Comparison of ENCODE assay signal across 29 cellular contexts in genomic region chr17:30230596-30231125, GRCh38. TPM values are rescaled to one million over a fixed set of nuclear protein-coding genes. Genes with fewer than 3 reads are reported as not detected.
DNase-seq lines count a peak whose midpoint lies in the region; TF ChIP-seq lines count a peak whose summit lies in the region.
"Had no signal": no experiment of that assay in that cellular context is flagged by ENCODE, and none has a peak within 500 bp of the region (broad histone marks: within the 10 kb centered on the region; RNA-seq: fewer than 3 reads in every experiment).

No MANE protein-coding gene starts in this region.

- no peaks in the 10 kb centered on the region for H3K79me2 ChIP-seq in Karpas-422 (ENCODE audit: low read length)

- H3K36me3 Mint-ChIP-seq in dendritic cell treated with granulocyte-macrophage colony-stimulating factor and Interleukin-4, amounts not matched to agents 40 ng/mL and 50 ng/mL, for 4 days (ENCODE audit: low read depth): no peaks in the 10 kb centered on the region
- H3K36me3 Mint-ChIP-seq: activated naive CD8-positive, alpha-beta T cell treated with anti-CD3 and anti-CD28 coated beads for 36 hours; memory B cell; stimulated activated effector memory CD8-positive, alpha-beta T cell treated with anti-CD3 and anti-CD28 coated beads, Interleukin-12 subunit alpha, Interleukin-12 subunit beta, amount 100 ng/mL, for 72 hours had no signal

- peaks cover 13% of the 10 kb centered on the region for H3K4me1 ChIP-seq in Karpas-422 (ENCODE audit: low read length)

- no peak overlapping the region for H3K9ac ChIP-seq in Karpas-422 (ENCODE audit: low read length)
- H3K9ac ChIP-seq: SK-N-SH had no signal

- no peaks in the 10 kb centered on the region for H4K20me1 ChIP-seq in Karpas-422 (ENCODE audit: insufficient read depth, low read depth, low read length)

- H3K4me3 ChIP-seq in Karpas-422 (ENCODE audit: low read length): no peak overlapping the region
- H3K4me3 ChIP-seq in dorsolateral prefrontal cortex: no peak overlapping the region
- H3K4me3 ChIP-seq: ascending aorta, heart right ventricle had no signal

- H3K27me3 Mint-ChIP-seq in dendritic cell treated with granulocyte-macrophage colony-stimulating factor and Interleukin-4, amounts not matched to agents 40 ng/mL and 50 ng/mL, for 4 days: peaks cover 37% of the 10 kb centered on the region

- H2AFZ ChIP-seq in Karpas-422 (ENCODE audit: low read length): peak overlapping the region; percentile 98

- no peak for TF ChIP-seq CTCF in dorsolateral prefrontal cortex (IDR thresholded peaks at IDR 0.05 in 54 of 56, conservative IDR thresholded peaks at IDR 0.05 in 2 of 56; ENCODE audit: low read depth in 1 of 56, partially characterized antibody in 56 of 56)

- H3K4me1 Mint-ChIP-seq in dendritic cell treated with granulocyte-macrophage colony-stimulating factor and Interleukin-4, amounts not matched to agents 40 ng/mL and 50 ng/mL, for 4 days (ENCODE audit: low read depth): peaks cover 34% of the 10 kb centered on the region

- H3K9me2 ChIP-seq in Karpas-422 (replicated peaks; ENCODE audit: insufficient read depth, low read length): no peaks in the 10 kb centered on the region
- H3K9me2 ChIP-seq: SK-N-SH had no signal

- H3K4me3 Mint-ChIP-seq in dendritic cell treated with granulocyte-macrophage colony-stimulating factor and Interleukin-4, amounts not matched to agents 40 ng/mL and 50 ng/mL, for 4 days: peak overlapping the region; percentile 37
- H3K4me3 Mint-ChIP-seq: activated naive CD8-positive, alpha-beta T cell treated with anti-CD3 and anti-CD28 coated beads for 36 hours; activated T-helper 17 cell treated with anti-CD3 and anti-CD28 coated beads, Interleukin-2, amount 50 U/mL, for 72 hours; memory B cell; stimulated activated effector memory CD8-positive, alpha-beta T cell treated with anti-CD3 and anti-CD28 coated beads, Interleukin-12 subunit alpha, Interleukin-12 subunit beta, amount 100 ng/mL, for 72 hours had no signal

- no peaks in the 10 kb centered on the region for H3K9me3 ChIP-seq in Karpas-422 (ENCODE audit: low read length)
- H3K9me3 ChIP-seq: ascending aorta, heart right ventricle, SK-N-SH had no signal

- intact Hi-C loops in dendritic cell treated with granulocyte-macrophage colony-stimulating factor and Interleukin-4, amounts not matched to agents 40 ng/mL and 50 ng/mL, for 4 days (cut with micrococcal nuclease): no loop called here
- intact Hi-C loops in dorsolateral prefrontal cortex (cut with DNase I): no loop called here

- no peak overlapping the region for H3K27ac ChIP-seq in Karpas-422 (ENCODE audit: low read length)
- H3K27ac ChIP-seq in dorsolateral prefrontal cortex: no peak overlapping the region
- H3K27ac ChIP-seq: ascending aorta, C4-2B had no signal

- H3K36me3 ChIP-seq in Karpas-422 (ENCODE audit: insufficient read depth, low read length): no peaks in the 10 kb centered on the region
- H3K36me3 ChIP-seq: ascending aorta, heart right ventricle had no signal

- no peaks in the 10 kb centered on the region for H3K9me3 Mint-ChIP-seq in dendritic cell treated with granulocyte-macrophage colony-stimulating factor and Interleukin-4, amounts not matched to agents 40 ng/mL and 50 ng/mL, for 4 days
- H3K9me3 Mint-ChIP-seq: activated naive CD8-positive, alpha-beta T cell treated with anti-CD3 and anti-CD28 coated beads for 36 hours; activated T-helper 17 cell treated with anti-CD3 and anti-CD28 coated beads, Interleukin-2, amount 50 U/mL, for 72 hours; memory B cell; stimulated activated effector memory CD8-positive, alpha-beta T cell treated with anti-CD3 and anti-CD28 coated beads, Interleukin-12 subunit alpha, Interleukin-12 subunit beta, amount 100 ng/mL, for 72 hours had no signal

- H3K27me3 ChIP-seq in Karpas-422 (ENCODE audit: low read length) (no peaks in the 10 kb centered on the region), dorsolateral prefrontal cortex (peaks cover 0 to 13% (median under 1%) of the 10 kb centered on the region in 45 donors)
- H3K27me3 ChIP-seq: ascending aorta had no signal

- peak; percentile 12 for DNase-seq in EH (ENCODE audit: low read depth)
- no peak for DNase-seq in Karpas-422
- DNase-seq in mesenteric fat pad (ENCODE audit: low spot score): peak; percentile 33
- no peak for DNase-seq in dorsolateral prefrontal cortex
- no peak for DNase-seq in SHP77 (lab: John Stamatoyannopoulos, UW)
- no peak for DNase-seq in T-helper 1 cell
- DNase-seq: activated CD4-positive, alpha-beta T cell treated with anti-CD3 and anti-CD28 coated beads, Interleukin-2, amount 50 U/mL, for 48 hours; activated CD8-positive, alpha-beta memory T cell treated with anti-CD3 and anti-CD28 coated beads, Interleukin-2, amount 50 U/mL, for 4 hours; activated naive CD8-positive, alpha-beta T cell treated with anti-CD3 and anti-CD28 coated beads for 36 hours; Calu3; caudate nucleus; dermis blood vessel endothelial cell; EL; heart right ventricle; left colon; NCI-H1048; NCI-H1694 treated with DMSO at 0.1 percent for 48 hours; NCI-H526 treated with DMSO at 0.1 percent for 48 hours; RPMI8226; SK-N-SH; T-helper 9 cell had no signal

- peak overlapping the region; percentile 75 for H3K27ac Mint-ChIP-seq in dendritic cell treated with granulocyte-macrophage colony-stimulating factor and Interleukin-4, amounts not matched to agents 40 ng/mL and 50 ng/mL, for 4 days
- H3K27ac Mint-ChIP-seq: activated naive CD8-positive, alpha-beta T cell treated with anti-CD3 and anti-CD28 coated beads for 36 hours; activated T-helper 17 cell treated with anti-CD3 and anti-CD28 coated beads, Interleukin-2, amount 50 U/mL, for 72 hours; memory B cell; stimulated activated effector memory CD8-positive, alpha-beta T cell treated with anti-CD3 and anti-CD28 coated beads, Interleukin-12 subunit alpha, Interleukin-12 subunit beta, amount 100 ng/mL, for 72 hours had no signal

- no peak overlapping the region for H3K4me2 ChIP-seq in Karpas-422 (ENCODE audit: low read depth, low read length, poor library complexity, severe bottlenecking)
- H3K4me2 ChIP-seq: SK-N-SH had no signal

RNA-seq across cellular contexts. Expression of gene SLC6A4, which starts 4.8 kb away (rescaled TPM):
- not detected in 2 replicates for total RNA-seq in Karpas-422 (2014; rRNA removed; shearing (Covaris generic); ENCODE audit: low replicate concordance)
- total RNA-seq in mesenteric fat pad: not detected
- 1 to 10 TPM in 2 of 120 experiments, under 1 TPM in 51, not detected in 67; 0.09 to 1.8 (median 0.29) TPM for total RNA-seq in dorsolateral prefrontal cortex
- total RNA-seq: activated naive CD8-positive, alpha-beta T cell treated with anti-CD3 and anti-CD28 coated beads for 36 hours; activated T-helper 17 cell treated with anti-CD3 and anti-CD28 coated beads, Interleukin-2, amount 50 U/mL, for 72 hours; Calu3; endothelial cell of umbilical vein; LHCN-M2 had no signal

Comparison
In these comparisons a context has a peak if more than half of its experiments do, and no peak if none do; other contexts are left out.
1. DNase-seq: peak in EH (single experiment) and mesenteric fat pad (single experiment); none in Karpas-422 (single experiment), dorsolateral prefrontal cortex (0 of 10), SHP77 (0 of 2) and T-helper 1 cell (0 of 5).